8 cellular contexts compared by ENCODE assay signal in genomic region chr15:55799287-55800212, GRCh38. TPM values are rescaled to one million over a fixed set of nuclear protein-coding genes. Genes with fewer than 3 reads are reported as not detected.
A peak's percentile ranks its signal among the peaks of the same experiment; 100 is the strongest.
DNase-seq lines count a peak whose midpoint lies in the region; ATAC-seq and TF ChIP-seq lines count a peak whose summit lies in the region.

No MANE protein-coding gene starts in this region.

- peak in 8 of 9 donors; percentile 13 to 66 (median 48) for TF ChIP-seq CTCF in heart right ventricle (IDR thresholded peaks at IDR 0.05)
- peak in 1 of 2 donors; percentile 55 for TF ChIP-seq CTCF in right atrium auricular region (IDR thresholded peaks at IDR 0.05)

- H3K27ac ChIP-seq in heart right ventricle (no peak overlapping the region), right atrium auricular region (no peak overlapping the region)

- 52 to 58% methylated on average over 10 of the region's 10 CpGs for WGBS in heart right ventricle, 2 donors

- in situ Hi-C loops in SK-MEL-5 (cut with HindIII; ENCODE audit: low pct_unique_long_range_greater_than_20kb, low sequenced_read_pairs) = no loop called here

- intact Hi-C loops in heart right ventricle (cut with DNase I) = loop anchor here in 4 of 10 donors (2.0 to 5.0 kb wide), 3 partner anchors 147 to 152 kb away; no protein-coding TSS in a partner anchor

- ATAC-seq in heart right ventricle (no peak), HG02642 (IDR thresholded peaks at IDR 0.05; ENCODE audit: poor library complexity, unreplicated experiment) (no peak), GM21737 (IDR thresholded peaks at IDR 0.05; ENCODE audit: unreplicated experiment) (no peak)

- H3K27me3 ChIP-seq in heart right ventricle (peaks cover 0 to 7% (median 0%) of the 10 kb centered on the region in 7 donors), right atrium auricular region (no peaks in the 10 kb centered on the region)

- no peaks in the 10 kb centered on the region for H3K9me3 ChIP-seq in heart right ventricle
- no peaks in the 10 kb centered on the region for H3K9me3 ChIP-seq in right atrium auricular region

- H3K4me1 ChIP-seq in heart right ventricle = peaks cover 0 to 2% (median 0%) of the 10 kb centered on the region in 9 donors
- H3K4me1 ChIP-seq in right atrium auricular region = no peaks in the 10 kb centered on the region

- H3K4me3 ChIP-seq in heart right ventricle (no peak overlapping the region), right atrium auricular region (no peak overlapping the region)

- H3K36me3 ChIP-seq in heart right ventricle = no peaks in the 10 kb centered on the region
- no peaks in the 10 kb centered on the region for H3K36me3 ChIP-seq in right atrium auricular region

- DNase-seq in heart right ventricle = peak in 1 of 2 donors; percentile 17
- no peak for DNase-seq in right atrium auricular region (ENCODE audit: low spot score)
- DNase-seq in HS-5 (ENCODE audit: low read depth) = peak; percentile 38
- DNase-seq in SK-MEL-5 (ENCODE audit: low read depth, low spot score) = peak; percentile 82
- peak; percentile 41 for DNase-seq in foreskin melanocyte
- peak; percentile 60 for DNase-seq in stimulated activated CD8-positive, alpha-beta memory T cell treated with anti-CD3 and anti-CD28 coated beads, Interleukin-4, amount 100 ng/mL, for 48 hours

RNA-seq across cellular contexts. Expression of gene PRTG, which starts 56.6 kb away (rescaled TPM):
- 1 to 10 TPM in 5 of 10 donors, under 1 TPM in 5; 0.46 to 1.9 (median 1.1) TPM for total RNA-seq in heart right ventricle
- under 1 TPM; 0.29 to 0.66 TPM for polyA plus RNA-seq in heart right ventricle
- 1 to 10 TPM in 1 of 2 donors, under 1 TPM in 1; 0.44 to 3.3 TPM for total RNA-seq in right atrium auricular region
- 11.3 and 16.4 TPM in 2 replicates for total RNA-seq in SK-MEL-5 (2014; rRNA removed; shearing (Covaris generic))
- polyA plus RNA-seq in SK-MEL-5 (2015; cell fraction: cytosol; rRNA removed) = 9.0 and 15.2 TPM in 2 replicates
- polyA plus RNA-seq in SK-MEL-5 (2015; cell fraction: nucleus; rRNA removed) = 7.5 and 16.9 TPM in 2 replicates
